Comparison of ENCODE assay signal across 9 cellular contexts in genomic region chr1:183417691-183418491, GRCh38. TPM values are rescaled to one million over a fixed set of nuclear protein-coding genes. Genes with fewer than 3 reads are reported as not detected.
DNase-seq lines count a peak whose midpoint lies in the region; ATAC-seq and TF ChIP-seq lines count a peak whose summit lies in the region.
"Had no signal": no experiment of that assay in that cellular context is flagged by ENCODE, and none has a peak within 500 bp of the region (broad histone marks: within the 10 kb centered on the region; RNA-seq: fewer than 3 reads in every experiment).

NMNAT2 (minus strand) TSS chr1:183418380; CDS start chr1:183418267, 113 bp downstream.

- no peak within 1 kb of the TSS for H3K4me2 ChIP-seq in OCI-LY7 (ENCODE audit: low read length)

- no peak for DNase-seq in activated CD4-positive, alpha-beta memory T cell treated with anti-CD3 and anti-CD28 coated beads for 36 hours
- no peak for DNase-seq in activated CD4-positive, alpha-beta memory T cell treated with anti-CD3 and anti-CD28 coated beads, Interleukin-2, amount 10 ng/mL, durations not matched to agents 7 days and 5 days
- peak; percentile 16 for DNase-seq in RWPE1 (ENCODE audit: low spot score)
- DNase-seq in esophagus squamous epithelium (lab: John Stamatoyannopoulos, UW) = no peak
- no peak for DNase-seq in natural killer cell
- DNase-seq in glomerular visceral epithelial cell (ENCODE audit: extremely low spot score) = no peak
- no peak for DNase-seq in OCI-LY7 (ENCODE audit: low spot score)
- no peak for DNase-seq in stimulated activated CD4-positive, alpha-beta T cell treated with anti-CD3 and anti-CD28 coated beads, Interleukin-4, amount 100 ng/mL, for 24 hours
- DNase-seq: DND-41 had no signal

- TF ChIP-seq CTCF in RWPE1 (conservative IDR thresholded peaks at IDR 0.05; ENCODE audit: low read depth) (no peak), esophagus squamous epithelium (IDR thresholded peaks at IDR 0.05) (no peak), natural killer cell (IDR thresholded peaks at IDR 0.05) (no peak), OCI-LY7 (conservative IDR thresholded peaks at IDR 0.05; ENCODE audit: low read length) (no peak)

- no peak for TF ChIP-seq POLR2A in esophagus squamous epithelium (IDR thresholded peaks at IDR 0.05)

- H3K27ac ChIP-seq in RWPE1 (no peak within 1 kb of the TSS), esophagus squamous epithelium (no peak within 1 kb of the TSS), OCI-LY7 (ENCODE audit: low read depth, low read length, poor library complexity, severe bottlenecking) (no peak within 1 kb of the TSS)

- H3K27ac Mint-ChIP-seq in activated CD4-positive, alpha-beta memory T cell treated with anti-CD3 and anti-CD28 coated beads for 36 hours = no peak within 1 kb of the TSS
- H3K27ac Mint-ChIP-seq in activated CD4-positive, alpha-beta memory T cell treated with anti-CD3 and anti-CD28 coated beads, Interleukin-2, amount 10 ng/mL, durations not matched to agents 7 days and 5 days = no peak within 1 kb of the TSS
- no peak within 1 kb of the TSS for H3K27ac Mint-ChIP-seq in natural killer cell

- POLR2A ChIA-PET in activated CD4-positive, alpha-beta memory T cell treated with anti-CD3 and anti-CD28 coated beads for 36 hours (lab: Charles Lee) = no interaction called here
- POLR2A ChIA-PET in activated CD4-positive, alpha-beta memory T cell treated with anti-CD3 and anti-CD28 coated beads, Interleukin-2, amount 10 ng/mL, durations not matched to agents 7 days and 5 days (lab: Charles Lee) = no interaction called here
- POLR2A ChIA-PET in RWPE1 (lab: Yijun Ruan, JAX; ENCODE audit: low non-redundant PET) (no interaction called here), OCI-LY7 (lab: Charles Lee) (no interaction called here)

- CTCF ChIA-PET in activated CD4-positive, alpha-beta memory T cell treated with anti-CD3 and anti-CD28 coated beads for 36 hours (lab: Charles Lee) = no interaction called here
- CTCF ChIA-PET in activated CD4-positive, alpha-beta memory T cell treated with anti-CD3 and anti-CD28 coated beads, Interleukin-2, amount 10 ng/mL, durations not matched to agents 7 days and 5 days (lab: Charles Lee) = no interaction called here
- CTCF ChIA-PET in RWPE1 (lab: Yijun Ruan, JAX) = no interaction called here
- CTCF ChIA-PET in OCI-LY7 (lab: Charles Lee; ENCODE audit: unreplicated experiment) = no interaction called here

- H3K4me3 ChIP-seq in esophagus squamous epithelium (peak within 1 kb of the TSS in 3 of 4 donors; percentile 8 to 55 (median 36)), OCI-LY7 (ENCODE audit: low read depth, low read length, poor library complexity, severe bottlenecking) (no peak within 1 kb of the TSS)

- H3K9me2 ChIP-seq in OCI-LY7 (ENCODE audit: insufficient read depth, low read length) = no peaks in the 10 kb centered on the region

- no peaks in the 10 kb centered on the region for H3K9me3 ChIP-seq in esophagus squamous epithelium
- no peaks in the 10 kb centered on the region for H3K9me3 ChIP-seq in OCI-LY7 (ENCODE audit: low read length)

- intact Hi-C loops in activated CD4-positive, alpha-beta memory T cell treated with anti-CD3 and anti-CD28 coated beads for 36 hours (cut with micrococcal nuclease) = no loop called here
- intact Hi-C loops in esophagus squamous epithelium (cut with DNase I) (no loop called here), natural killer cell (cut with micrococcal nuclease) (no loop called here), OCI-LY7 (cut with micrococcal nuclease; ENCODE audit: unreplicated experiment) (no loop called here)

- no peaks in the 10 kb centered on the region for H3K36me3 Mint-ChIP-seq in activated CD4-positive, alpha-beta memory T cell treated with anti-CD3 and anti-CD28 coated beads for 36 hours
- H3K36me3 Mint-ChIP-seq in activated CD4-positive, alpha-beta memory T cell treated with anti-CD3 and anti-CD28 coated beads, Interleukin-2, amount 10 ng/mL, durations not matched to agents 7 days and 5 days (ENCODE audit: low read depth) = peaks cover 8% of the 10 kb centered on the region
- no peaks in the 10 kb centered on the region for H3K36me3 Mint-ChIP-seq in natural killer cell

- WGBS in esophagus squamous epithelium, 2 donors = 4 to 6% methylated on average over 24 to 31 of the region's 52 CpGs

- H3K4me3 Mint-ChIP-seq in activated CD4-positive, alpha-beta memory T cell treated with anti-CD3 and anti-CD28 coated beads for 36 hours = peak within 1 kb of the TSS; percentile 48
- H3K4me3 Mint-ChIP-seq in activated CD4-positive, alpha-beta memory T cell treated with anti-CD3 and anti-CD28 coated beads, Interleukin-2, amount 10 ng/mL, durations not matched to agents 7 days and 5 days = no peak within 1 kb of the TSS
- H3K4me3 Mint-ChIP-seq in natural killer cell = peak within 1 kb of the TSS; percentile 65

- no peak within 1 kb of the TSS for H2AFZ ChIP-seq in OCI-LY7 (ENCODE audit: low read length)

- H3K36me3 ChIP-seq in esophagus squamous epithelium = no peaks in the 10 kb centered on the region
- H3K36me3 ChIP-seq in OCI-LY7 (ENCODE audit: insufficient read depth, low read length) = no peaks in the 10 kb centered on the region

- BruUV-seq in OCI-LY7 (replicated peaks; lab: Mats Ljungman, UMichigan) = no TSS peak

- peaks cover 4 to 23% (median 14%) of the 10 kb centered on the region in 3 donors for H3K4me1 ChIP-seq in esophagus squamous epithelium
- no peaks in the 10 kb centered on the region for H3K4me1 ChIP-seq in OCI-LY7 (ENCODE audit: insufficient read depth, low read length, poor library complexity, severe bottlenecking)

- peaks cover 26% of the 10 kb centered on the region for H3K4me1 Mint-ChIP-seq in activated CD4-positive, alpha-beta memory T cell treated with anti-CD3 and anti-CD28 coated beads for 36 hours (ENCODE audit: low read depth)
- peaks cover 20% of the 10 kb centered on the region for H3K4me1 Mint-ChIP-seq in activated CD4-positive, alpha-beta memory T cell treated with anti-CD3 and anti-CD28 coated beads, Interleukin-2, amount 10 ng/mL, durations not matched to agents 7 days and 5 days
- H3K4me1 Mint-ChIP-seq in natural killer cell = peaks cover 24 to 27% of the 10 kb centered on the region in 2 donors

- no peak for ATAC-seq in natural killer cell

- H3K27me3 ChIP-seq in esophagus squamous epithelium = peaks cover 9 to 84% (median 15%) of the 10 kb centered on the region in 4 donors

- peaks cover 58% of the 10 kb centered on the region for H3K27me3 Mint-ChIP-seq in activated CD4-positive, alpha-beta memory T cell treated with anti-CD3 and anti-CD28 coated beads for 36 hours
- H3K27me3 Mint-ChIP-seq in activated CD4-positive, alpha-beta memory T cell treated with anti-CD3 and anti-CD28 coated beads, Interleukin-2, amount 10 ng/mL, durations not matched to agents 7 days and 5 days = peaks cover 60% of the 10 kb centered on the region
- peaks cover 51 to 83% of the 10 kb centered on the region in 2 donors for H3K27me3 Mint-ChIP-seq in natural killer cell (ENCODE audit: low read depth in 2 of 2)

- H3K79me2 ChIP-seq in OCI-LY7 (ENCODE audit: insufficient read depth, low read depth, low read length) = no peaks in the 10 kb centered on the region

- no peaks in the 10 kb centered on the region for H4K20me1 ChIP-seq in OCI-LY7 (ENCODE audit: insufficient read depth, low read length)

- no peaks in the 10 kb centered on the region for H3K9me3 Mint-ChIP-seq in activated CD4-positive, alpha-beta memory T cell treated with anti-CD3 and anti-CD28 coated beads for 36 hours
- H3K9me3 Mint-ChIP-seq in activated CD4-positive, alpha-beta memory T cell treated with anti-CD3 and anti-CD28 coated beads, Interleukin-2, amount 10 ng/mL, durations not matched to agents 7 days and 5 days = no peaks in the 10 kb centered on the region
- no peaks in the 10 kb centered on the region for H3K9me3 Mint-ChIP-seq in natural killer cell

RNA-seq across cellular contexts. Expression of gene NMNAT2, which starts in this region (rescaled TPM):
- total RNA-seq in activated CD4-positive, alpha-beta memory T cell treated with anti-CD3 and anti-CD28 coated beads for 36 hours = not detected
- total RNA-seq in activated CD4-positive, alpha-beta memory T cell treated with anti-CD3 and anti-CD28 coated beads, Interleukin-2, amount 10 ng/mL, durations not matched to agents 7 days and 5 days = under 1 TPM; 0.03 to 0.28 TPM
- total RNA-seq in esophagus squamous epithelium (1 to 10 TPM in 1 of 4 donors, under 1 TPM in 2, not detected in 1; 0.18 to 1.1 (median 0.26) TPM), natural killer cell (not detected), OCI-LY7 (2022) (not detected in 2 replicates)
- not detected in 2 replicates for total RNA-seq in OCI-LY7 (2014; rRNA removed; shearing (Covaris generic))
